In the genomic region with DNA sequence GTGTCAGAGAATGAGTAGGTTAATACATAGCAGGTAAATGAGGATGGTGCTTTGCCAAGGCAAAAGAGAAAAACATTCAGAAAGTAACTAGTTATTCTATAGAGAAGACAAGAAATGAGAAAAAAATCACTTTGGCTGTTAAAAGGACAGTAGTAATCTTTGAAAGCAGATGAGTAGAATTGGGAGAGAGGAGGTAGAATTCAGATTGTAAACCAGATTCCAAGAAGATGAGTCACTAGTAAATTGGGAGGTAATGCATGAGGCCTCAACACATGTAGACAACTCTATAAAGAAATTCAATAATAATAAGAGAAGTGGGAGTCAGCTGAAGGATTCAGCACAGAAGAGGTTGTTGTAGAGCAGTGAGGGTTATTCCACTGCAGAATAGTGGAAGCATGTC, we compare ENCODE assay signal across 15 cellular contexts.
DNase-seq lines count a peak whose midpoint lies in the region; ATAC-seq, FAIRE-seq and TF ChIP-seq lines count a peak whose summit lies in the region.
"Had no signal": no experiment of that assay in that cellular context is flagged by ENCODE, and none has a peak within 500 bp of the region (broad histone marks: within the 10 kb centered on the region; RNA-seq: fewer than 3 reads in every experiment).

No MANE protein-coding gene starts in this region.

- no peaks in the 10 kb centered on the region for H3K27me3 ChIP-seq in skeletal muscle tissue (ENCODE audit: control insufficient read depth in 3 of 3, insufficient read depth in 3 of 3, low read length in 3 of 3)
- H3K27me3 ChIP-seq: pancreas had no signal

- H3K4me3 ChIP-seq in fibroblast of mammary gland (ENCODE audit: control insufficient read depth, low read depth, low read length), result no peak overlapping the region
- H3K4me3 ChIP-seq in skeletal muscle tissue (ENCODE audit: low read length in 3 of 3), result no peak overlapping the region
- H3K4me3 ChIP-seq: pancreas had no signal

- peaks cover 20 to 38% (median 35%) of the 10 kb centered on the region in 3 donors for H3K4me1 ChIP-seq in skeletal muscle tissue (ENCODE audit: control insufficient read depth in 3 of 3, insufficient read depth in 3 of 3, low read length in 3 of 3)

- H3K9ac ChIP-seq in skeletal muscle tissue (ENCODE audit: low read depth in 1 of 3, low read length in 3 of 3), result no peak overlapping the region

- no peak for ATAC-seq in HG03521 (IDR thresholded peaks at IDR 0.05; ENCODE audit: unreplicated experiment)
- ATAC-seq: pancreas had no signal

- FAIRE-seq in GM19239 (lab: Jason Lieb, UNC), result peak; percentile 73
- FAIRE-seq in RCC 7860 (lab: Jason Lieb, UNC), result peak; percentile 42
- FAIRE-seq: pancreas had no signal

- DNase-seq in GM19239 (ENCODE audit: insufficient read length, low spot score) (no peak), RCC 7860 (ENCODE audit: low spot score) (no peak), fibroblast of mammary gland (ENCODE audit: low read depth) (peak; percentile 25), OCI-M2 (lab: John Stamatoyannopoulos, UW; ENCODE audit: unreplicated experiment) (no peak), KBM-7 (no peak), activated gamma-delta T cell (lab: John Stamatoyannopoulos, UW) (no peak)
- DNase-seq: DMS79 treated with DMSO at 0.1 percent for 48 hours; effector CD8-positive, alpha-beta T cell; NCI-H2029; NCI-H510A; pancreas; stimulated activated naive B cell treated with anti-CD40 and anti-IgM and Interleukin-4, amounts not matched to agents 10 μg/mL and 1 μg/mL and 100 μg/mL, for 72 hours had no signal

- no peak for TF ChIP-seq CTCF in fibroblast of mammary gland (conservative IDR thresholded peaks at IDR 0.05; ENCODE audit: control insufficient read depth, insufficient read depth, low read depth, low read length)

- H3K27ac ChIP-seq in skeletal muscle tissue (ENCODE audit: low read depth, low read length), result peak overlapping the region; percentile 48
- H3K27ac ChIP-seq: pancreas, VCaP had no signal

- in situ Hi-C loops in KBM-7 (cut with MboI; ENCODE audit: low pct_unique_long_range_greater_than_20kb, low sequenced_read_pairs), result no loop called here

- no peaks in the 10 kb centered on the region for H3K9me3 ChIP-seq in skeletal muscle tissue (ENCODE audit: control insufficient read depth in 3 of 3, low read length in 3 of 3)

- H3K36me3 ChIP-seq in skeletal muscle tissue (ENCODE audit: control insufficient read depth in 3 of 3, insufficient read depth in 3 of 3, low read length in 3 of 3), result no peaks in the 10 kb centered on the region
- H3K36me3 ChIP-seq: pancreas had no signal
